ENCODE assay signal across 31 cellular contexts in genomic region chr11:106471273-106471672, GRCh38.
DNase-seq lines count a peak whose midpoint lies in the region; ATAC-seq and TF ChIP-seq lines count a peak whose summit lies in the region.
"Had no signal": no experiment of that assay in that cellular context is flagged by ENCODE, and none has a peak within 500 bp of the region (broad histone marks: within the 10 kb centered on the region; RNA-seq: fewer than 3 reads in every experiment).

No MANE protein-coding gene starts in this region.

- H3K9me3 ChIP-seq in osteoblast (ENCODE audit: low read depth, low read length), result no peaks in the 10 kb centered on the region
- no peaks in the 10 kb centered on the region for H3K9me3 ChIP-seq in vagina
- H3K9me3 ChIP-seq: BE2C, body of pancreas, SK-N-SH had no signal

- H3K27ac ChIP-seq in osteoblast (ENCODE audit: low read depth, low read length), result no peak overlapping the region
- no peak overlapping the region for H3K27ac ChIP-seq in vagina
- H3K27ac ChIP-seq: body of pancreas, lower lobe of right lung, tibial artery had no signal

- no peak overlapping the region for H3K4me2 ChIP-seq in osteoblast (ENCODE audit: insufficient read depth, low read length)
- H3K4me2 ChIP-seq: SK-N-SH had no signal

- no peaks in the 10 kb centered on the region for H4K20me1 ChIP-seq in osteoblast (ENCODE audit: insufficient read depth, low read length)

- DNase-seq in HT1080 (ENCODE audit: low read depth) (peak; percentile 25), dermis blood vessel endothelial cell (peak; percentile 92), left ventricle myocardium superior (no peak), osteoblast (ENCODE audit: insufficient read length, low spot score, missing footprints) (peak; percentile 30), NCI-H1092 treated with DMSO at 0.1 percent for 48 hours (lab: John Stamatoyannopoulos, UW) (no peak), SW480 (ENCODE audit: low spot score) (no peak), vagina (ENCODE audit: extremely low spot score in 2 of 2) (no peak)
- DNase-seq: ACHN; activated CD8-positive, alpha-beta memory T cell treated with anti-CD3 and anti-CD28 coated beads, Interleukin-2, amount 50 U/mL, for 48 hours; activated CD8-positive, alpha-beta T cell treated with anti-CD3 and anti-CD28 coated beads for 36 hours; activated naive CD4-positive, alpha-beta T cell treated with Interleukin-2 at 50 U/mL for 16 hours; BE2C; body of pancreas; CD8-positive, alpha-beta memory T cell; glutamatergic neuron; H9; islet precursor cell; lower lobe of right lung; MV-4-11; NCI-H1436 treated with DMSO at 0.1 percent for 48 hours; NCI-H2081 treated with DMSO at 0.1 percent for 48 hours; NCI-H2227 treated with DMSO at 0.1 percent for 48 hours; NCI-H526 treated with DMSO at 0.1 percent for 48 hours; NK-92 treated with Interleukin-12 subunit alpha and Interleukin-12 subunit beta, amount 100 ng/mL, for 24 hours; PC-3; SK-N-SH; stimulated activated CD4-positive, alpha-beta T cell treated with anti-CD3 and anti-CD28 coated beads, Interleukin-4, amount 100 ng/mL, for 1 hour; T-helper 17 cell; tibial artery had no signal

- H2AFZ ChIP-seq in osteoblast (ENCODE audit: low read length), result no peak overlapping the region

- intact Hi-C loops in left ventricle myocardium superior (cut with micrococcal nuclease), result loop anchor here (10.0 kb wide), 1 partner anchor 56 kb away; no protein-coding TSS in a partner anchor
- intact Hi-C loops in vagina (cut with DNase I), result no loop called here

- TF ChIP-seq CTCF in osteoblast (IDR thresholded peaks at IDR 0.05; ENCODE audit: extremely low read depth, low read depth, low read length) (no peak), vagina (IDR thresholded peaks at IDR 0.05) (no peak)

- H3K36me3 ChIP-seq in osteoblast (ENCODE audit: insufficient read depth, low read length) (no peaks in the 10 kb centered on the region), vagina (no peaks in the 10 kb centered on the region)
- H3K36me3 ChIP-seq: BE2C, lower lobe of right lung, tibial artery had no signal

- TF ChIP-seq POLR2A in vagina (IDR thresholded peaks at IDR 0.05), result no peak

- H3K4me1 ChIP-seq in osteoblast (ENCODE audit: insufficient read depth, low read length), result peaks cover 15% of the 10 kb centered on the region
- no peaks in the 10 kb centered on the region for H3K4me1 ChIP-seq in vagina
- H3K4me1 ChIP-seq: BE2C, lower lobe of right lung, tibial artery had no signal

- H3K4me3 ChIP-seq in osteoblast (ENCODE audit: insufficient read depth, low read length) (no peak overlapping the region), vagina (no peak overlapping the region)
- H3K4me3 ChIP-seq: body of pancreas, lower lobe of right lung, tibial artery had no signal

- H3K27me3 ChIP-seq in osteoblast (ENCODE audit: insufficient read depth, low read length) (no peaks in the 10 kb centered on the region), vagina (no peaks in the 10 kb centered on the region)
- H3K27me3 ChIP-seq: BE2C, body of pancreas, tibial artery had no signal

- H3K79me2 ChIP-seq in osteoblast (ENCODE audit: insufficient read depth, low read length), result no peaks in the 10 kb centered on the region

- peak; percentile 58 for ATAC-seq in left ventricle myocardium superior
- no peak for ATAC-seq in HG03097 (IDR thresholded peaks at IDR 0.05; ENCODE audit: low FRiP score, unreplicated experiment)
- ATAC-seq: activated CD8-positive, alpha-beta T cell treated with anti-CD3 and anti-CD28 coated beads for 36 hours; body of pancreas; lower lobe of right lung; natural killer cell treated with Interleukin-12 subunit alpha and Interleukin-12 subunit beta and Interleukin-15 and Interleukin-18, amount 100 ng/mL, for 72 hours; PC-3; T-helper 17 cell had no signal

Comparison
In these comparisons a context has a peak if more than half of its experiments do, and no peak if none do; other contexts are left out.
1. DNase-seq: peak in HT1080 (single experiment), dermis blood vessel endothelial cell (single experiment) and osteoblast (single experiment); none in left ventricle myocardium superior (single experiment), NCI-H1092 treated with DMSO at 0.1 percent for 48 hours (single experiment), SW480 (single experiment) and vagina (0 of 2).